Comparison of ENCODE assay signal across 8 cellular contexts in the genomic region with DNA sequence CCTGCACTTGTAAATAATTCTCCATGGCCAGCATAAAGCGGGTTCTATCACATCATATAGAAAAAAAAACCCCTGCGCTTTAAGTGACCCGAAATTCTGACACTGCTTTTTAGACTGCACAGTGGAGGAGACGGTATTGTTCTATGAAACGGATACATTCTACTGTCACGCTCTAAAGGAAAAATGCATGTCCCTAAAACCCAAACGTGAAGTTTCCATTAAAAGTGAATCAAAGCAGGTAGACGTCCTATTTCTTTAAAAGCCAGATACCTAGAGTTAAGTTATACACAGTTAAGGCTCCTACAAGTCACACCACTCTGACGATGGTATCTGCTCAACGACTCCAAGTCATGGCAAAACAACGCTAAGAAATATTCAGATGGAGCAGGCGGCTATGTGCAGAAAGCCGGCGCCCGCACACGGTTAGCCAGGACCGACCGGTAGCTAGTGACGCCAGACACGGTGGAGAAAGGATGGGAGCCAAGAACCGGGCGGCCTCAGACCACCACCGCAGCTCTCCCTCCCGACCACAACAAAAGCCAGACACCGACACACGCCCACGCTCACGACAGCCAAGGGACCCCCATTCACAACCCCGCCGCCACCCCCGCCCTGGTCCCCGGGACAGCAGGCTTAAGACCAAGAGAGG. TPM values are rescaled to one million over a fixed set of nuclear protein-coding genes. Genes with fewer than 3 reads are reported as not detected.
A peak's percentile ranks its signal among the peaks of the same experiment; 100 is the strongest.
DNase-seq lines count a peak whose midpoint lies in the region; ATAC-seq and TF ChIP-seq lines count a peak whose summit lies in the region.

No MANE protein-coding gene starts in this region.

- H3F3A ChIP-seq in neural progenitor cell (ENCODE audit: low read depth) = peaks cover 17% of the 10 kb centered on the region

- H3K9me3 ChIP-seq in WERI-Rb-1 (ENCODE audit: severe bottlenecking) = no peaks in the 10 kb centered on the region
- H3K9me3 ChIP-seq in neural progenitor cell (ENCODE audit: low read depth) = no peaks in the 10 kb centered on the region

- peak overlapping the region; percentile 100 for H3K27ac ChIP-seq in WERI-Rb-1
- peak overlapping the region; percentile 99 for H3K27ac ChIP-seq in neural progenitor cell

- H3K36me3 Mint-ChIP-seq in CD14-positive monocyte (peaks cover 25 to 29% of the 10 kb centered on the region in 2 donors), neural progenitor cell (peaks cover 14% of the 10 kb centered on the region)

- H3K27me3 Mint-ChIP-seq in CD14-positive monocyte (ENCODE audit: low read depth in 3 of 3) = peaks cover 0 to 2% (median 2%) of the 10 kb centered on the region in 3 donors
- peaks cover 2% of the 10 kb centered on the region for H3K27me3 Mint-ChIP-seq in neural progenitor cell (ENCODE audit: insufficient read depth, low read depth)

- H3K4me1 ChIP-seq in neural progenitor cell = peaks cover 17% of the 10 kb centered on the region

- H3K27ac Mint-ChIP-seq in CD14-positive monocyte = peak overlapping the region; percentile 93 to 98 (median 97)
- peak overlapping the region; percentile 96 for H3K27ac Mint-ChIP-seq in neural progenitor cell

- H3K4me3 ChIP-seq in WERI-Rb-1 (ENCODE audit: low read depth, low read length) (peak overlapping the region; percentile 98), fibroblast of mammary gland (ENCODE audit: control insufficient read depth, low read depth, low read length) (peak overlapping the region; percentile 64), neural progenitor cell (peak overlapping the region; percentile 76)

- no peak overlapping the region for H2AFZ ChIP-seq in neural progenitor cell (replicated peaks)

- ATAC-seq in GM19324 (IDR thresholded peaks at IDR 0.05; ENCODE audit: low FRiP score, unreplicated experiment) (peak; percentile 18), HG03378 (IDR thresholded peaks at IDR 0.05; ENCODE audit: unreplicated experiment) (no peak)

- peaks cover 60% of the 10 kb centered on the region for H3K79me2 ChIP-seq in neural progenitor cell (ENCODE audit: low read depth)

- H3K9me3 Mint-ChIP-seq in CD14-positive monocyte (no peaks in the 10 kb centered on the region), neural progenitor cell (no peaks in the 10 kb centered on the region)

- H3K36me3 ChIP-seq in WERI-Rb-1 = peaks cover 33% of the 10 kb centered on the region
- peaks cover 9% of the 10 kb centered on the region for H3K36me3 ChIP-seq in neural progenitor cell

- intact Hi-C loops in CD14-positive monocyte (cut with micrococcal nuclease) = loop anchor here in 1 of 2 donors (5.0 kb wide), 1 partner anchor 46 kb away; no protein-coding TSS in a partner anchor

- TF ChIP-seq CTCF in CD14-positive monocyte (IDR thresholded peaks at IDR 0.05) (no peak), WERI-Rb-1 (IDR thresholded peaks at IDR 0.05; ENCODE audit: low read depth, low read length) (no peak), fibroblast of mammary gland (conservative IDR thresholded peaks at IDR 0.05; ENCODE audit: control insufficient read depth, insufficient read depth, low read depth, low read length) (no peak), neural progenitor cell (IDR thresholded peaks at IDR 0.05) (no peak)

- H3K27me3 ChIP-seq in WERI-Rb-1 (ENCODE audit: insufficient read depth, low read depth, severe bottlenecking) (no peaks in the 10 kb centered on the region), neural progenitor cell (no peaks in the 10 kb centered on the region)

- peaks cover 55% of the 10 kb centered on the region for H4K20me1 ChIP-seq in neural progenitor cell (ENCODE audit: low read depth)

- H3K4me3 Mint-ChIP-seq in CD14-positive monocyte = peak overlapping the region; percentile 98
- H3K4me3 Mint-ChIP-seq in neural progenitor cell = peak overlapping the region; percentile 98

- H3K4me2 ChIP-seq in neural progenitor cell = peak overlapping the region; percentile 94

- H3K4me1 Mint-ChIP-seq in CD14-positive monocyte (peaks cover 24% of the 10 kb centered on the region), neural progenitor cell (peaks cover 15% of the 10 kb centered on the region)

- no peak for DNase-seq in CD14-positive monocyte (ENCODE audit: low spot score)
- peak; percentile 62 for DNase-seq in HT-29 (ENCODE audit: low spot score)
- no peak for DNase-seq in WERI-Rb-1
- DNase-seq in fibroblast of mammary gland (ENCODE audit: low read depth) = peak; percentile 20
- no peak for DNase-seq in neural progenitor cell (ENCODE audit: low spot score)
- DNase-seq in LoVo (ENCODE audit: low spot score) = no peak

- H3K9ac ChIP-seq in neural progenitor cell = peak overlapping the region; percentile 100

RNA-seq across cellular contexts. Expression of a gene that starts 0.8 kb away (rescaled TPM):
- polyA plus RNA-seq in CD14-positive monocyte = 100 to 1,000 TPM; 735 to 787 TPM
- 82.2 and 87.7 TPM in 2 replicates for total RNA-seq in HT-29 (2014; rRNA removed; shearing (Covaris generic))
- total RNA-seq in neural progenitor cell (ENCODE audit: low replicate concordance) = 507 and 758 TPM in 2 replicates

RNA-seq across cellular contexts. Expression of a gene that starts 49.9 kb away (rescaled TPM):
- polyA plus RNA-seq in CD14-positive monocyte = 100 to 1,000 TPM; 225 to 245 TPM
- total RNA-seq in HT-29 (2014; rRNA removed; shearing (Covaris generic)) = 212 and 215 TPM in 2 replicates
- 216 and 251 TPM in 2 replicates for total RNA-seq in neural progenitor cell (ENCODE audit: low replicate concordance)

Comparison
In these comparisons a context has a peak if more than half of its experiments do, and no peak if none do; other contexts are left out.
1. DNase-seq: peak in HT-29 (single experiment) and fibroblast of mammary gland (single experiment); none in CD14-positive monocyte (single experiment), WERI-Rb-1 (single experiment), neural progenitor cell (single experiment) and LoVo (single experiment).
2. Peak in every context shown above with its lines, with median percentiles within 50 percentile points of each other: H3K4me3 ChIP-seq.